ENCODE assay signal across 1 cellular context in genomic region chr11:2901854-2902783, GRCh38.
TF ChIP-seq lines count a peak whose summit lies in the region.

No MANE protein-coding gene starts in this region.

TF ChIP-seq in K562, 482 proteins besides CTCF, POLR2A, EP300 and RAD21 (continued from another document and continues in another):
- TF ChIP-seq, protein P1, sequence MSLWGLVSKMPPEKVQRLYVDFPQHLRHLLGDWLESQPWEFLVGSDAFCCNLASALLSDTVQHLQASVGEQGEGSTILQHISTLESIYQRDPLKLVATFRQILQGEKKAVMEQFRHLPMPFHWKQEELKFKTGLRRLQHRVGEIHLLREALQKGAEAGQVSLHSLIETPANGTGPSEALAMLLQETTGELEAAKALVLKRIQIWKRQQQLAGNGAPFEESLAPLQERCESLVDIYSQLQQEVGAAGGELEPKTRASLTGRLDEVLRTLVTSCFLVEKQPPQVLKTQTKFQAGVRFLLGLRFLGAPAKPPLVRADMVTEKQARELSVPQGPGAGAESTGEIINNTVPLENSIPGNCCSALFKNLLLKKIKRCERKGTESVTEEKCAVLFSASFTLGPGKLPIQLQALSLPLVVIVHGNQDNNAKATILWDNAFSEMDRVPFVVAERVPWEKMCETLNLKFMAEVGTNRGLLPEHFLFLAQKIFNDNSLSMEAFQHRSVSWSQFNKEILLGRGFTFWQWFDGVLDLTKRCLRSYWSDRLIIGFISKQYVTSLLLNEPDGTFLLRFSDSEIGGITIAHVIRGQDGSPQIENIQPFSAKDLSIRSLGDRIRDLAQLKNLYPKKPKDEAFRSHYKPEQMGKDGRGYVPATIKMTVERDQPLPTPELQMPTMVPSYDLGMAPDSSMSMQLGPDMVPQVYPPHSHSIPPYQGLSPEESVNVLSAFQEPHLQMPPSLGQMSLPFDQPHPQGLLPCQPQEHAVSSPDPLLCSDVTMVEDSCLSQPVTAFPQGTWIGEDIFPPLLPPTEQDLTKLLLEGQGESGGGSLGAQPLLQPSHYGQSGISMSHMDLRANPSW (CRISPR knock-in tag; IDR thresholded peaks at IDR 0.05) = 0 out of 2 replicates have a peak, but pooled peaks have one; percentile 59
- TF ChIP-seq ZC3H11A (IDR thresholded peaks at IDR 0.05; ENCODE audit: low read depth, low read length) (no peak), SPI1 (IDR thresholded peaks at IDR 0.05; ENCODE audit: borderline replicate concordance, low read depth, low read length) (peak; percentile 90), NEUROD1 (IDR thresholded peaks at IDR 0.05; ENCODE audit: borderline replicate concordance, low read depth, low read length, partially characterized antibody) (peak; percentile 13), ETV5 (CRISPR knock-in tag; IDR thresholded peaks at IDR 0.05; ENCODE audit: low read depth) (peak; percentile 64), ZNF146 (CRISPR knock-in tag; IDR thresholded peaks at IDR 0.05; ENCODE audit: unreplicated experiment) (peak; percentile 4), HMGN3 (IDR thresholded peaks at IDR 0.05; ENCODE audit: borderline replicate concordance, extremely low read depth, insufficient read length, low read depth, low read length) (peak; percentile 51), KDM5B (IDR thresholded peaks at IDR 0.05; ENCODE audit: insufficient replicate concordance, low read depth, low read length) (peak; percentile 32), FOXA3 (CRISPR knock-in tag; conservative IDR thresholded peaks at IDR 0.05 in 1 of 2, IDR thresholded peaks at IDR 0.05 in 1 of 2) (0 out of 4 replicates have a peak, but pooled peaks of 1 of the 2 experiments have one; percentile 67), ATF4 (CRISPR knock-in tag; IDR thresholded peaks at IDR 0.05) (no peak), FOXM1 (IDR thresholded peaks at IDR 0.05; ENCODE audit: low read depth) (no peak), FOXM1 (CRISPR knock-in tag; IDR thresholded peaks at IDR 0.05; ENCODE audit: low read depth) (peak; percentile 72; the same call in 1 of the 2 replicates), EP400 (IDR thresholded peaks at IDR 0.05) (peak; percentile 81; the same call in 1 of the 2 replicates), SIN3A (IDR thresholded peaks at IDR 0.05; ENCODE audit: borderline replicate concordance in 2 of 2, control insufficient read depth in 1 of 2, low read depth in 2 of 2, low read length in 2 of 2) (0 out of 4 replicates have a peak, but pooled peaks of 1 of the 2 experiments have one; percentile 38), AFF4 (CRISPR knock-in tag; IDR thresholded peaks at IDR 0.05) (peak; percentile 85), NR1H2 (CRISPR knock-in tag; IDR thresholded peaks at IDR 0.05) (peak; percentile 37; the same call in 1 of the 2 replicates), CREB1 (IDR thresholded peaks at IDR 0.05) (0 out of 2 replicates have a peak, but pooled peaks have one; percentile 8), CREB1 (CRISPR knock-in tag; IDR thresholded peaks at IDR 0.05) (peak; percentile 58; the same call in 1 of the 2 replicates), CXXC5 (CRISPR knock-in tag; IDR thresholded peaks at IDR 0.05) (0 out of 2 replicates have a peak, but pooled peaks have one; percentile 34), FOXK2 (conservative IDR thresholded peaks at IDR 0.05 in 1 of 2, IDR thresholded peaks at IDR 0.05 in 1 of 2; ENCODE audit: low read depth in 2 of 2) (0 out of 4 replicates have a peak, but pooled peaks of 1 of the 2 experiments have one; percentile 24), MYNN (IDR thresholded peaks at IDR 0.05) (peak; percentile 50), MYNN (CRISPR knock-in tag; IDR thresholded peaks at IDR 0.05) (no peak), CHD4 (IDR thresholded peaks at IDR 0.05; ENCODE audit: insufficient read depth, insufficient replicate concordance, low read depth, low read length, poor library complexity, severe bottlenecking) (no peak), ETV6 (IDR thresholded peaks at IDR 0.05; ENCODE audit: borderline replicate concordance in 1 of 2, low read depth in 2 of 2, low read length in 1 of 2) (peak in 1 of 2 experiments; percentile 37; a peak in 1 of 4 replicates), ETV6 (CRISPR knock-in tag; IDR thresholded peaks at IDR 0.05; ENCODE audit: borderline replicate concordance) (no peak), KLF16 (IDR thresholded peaks at IDR 0.05) (peak; percentile 72; the same call in 1 of the 2 replicates), KLF6 (CRISPR knock-in tag; IDR thresholded peaks at IDR 0.05; ENCODE audit: borderline replicate concordance) (no peak), HES1 (IDR thresholded peaks at IDR 0.05; ENCODE audit: low read depth) (no peak), CREBBP (IDR thresholded peaks at IDR 0.05; ENCODE audit: low read depth, low read length) (no peak), ERF (CRISPR knock-in tag; IDR thresholded peaks at IDR 0.05) (0 out of 2 replicates have a peak, but pooled peaks have one; percentile 34), ZNF316 (IDR thresholded peaks at IDR 0.05) (peak; percentile 65), TEAD1 (CRISPR knock-in tag; IDR thresholded peaks at IDR 0.05) (0 out of 4 replicates have a peak, but pooled peaks of 1 of the 2 experiments have one; percentile 27), CREM (IDR thresholded peaks at IDR 0.05; ENCODE audit: low read depth) (peak; percentile 53), NUFIP1 (IDR thresholded peaks at IDR 0.05; ENCODE audit: partially characterized antibody) (no peak)
- TF ChIP-seq, protein P2, sequence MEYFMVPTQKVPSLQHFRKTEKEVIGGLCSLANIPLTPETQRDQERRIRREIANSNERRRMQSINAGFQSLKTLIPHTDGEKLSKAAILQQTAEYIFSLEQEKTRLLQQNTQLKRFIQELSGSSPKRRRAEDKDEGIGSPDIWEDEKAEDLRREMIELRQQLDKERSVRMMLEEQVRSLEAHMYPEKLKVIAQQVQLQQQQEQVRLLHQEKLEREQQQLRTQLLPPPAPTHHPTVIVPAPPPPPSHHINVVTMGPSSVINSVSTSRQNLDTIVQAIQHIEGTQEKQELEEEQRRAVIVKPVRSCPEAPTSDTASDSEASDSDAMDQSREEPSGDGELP (CRISPR knock-in tag; IDR thresholded peaks at IDR 0.05; ENCODE audit: borderline replicate concordance) = peak; percentile 94
- TF ChIP-seq, protein P3, sequence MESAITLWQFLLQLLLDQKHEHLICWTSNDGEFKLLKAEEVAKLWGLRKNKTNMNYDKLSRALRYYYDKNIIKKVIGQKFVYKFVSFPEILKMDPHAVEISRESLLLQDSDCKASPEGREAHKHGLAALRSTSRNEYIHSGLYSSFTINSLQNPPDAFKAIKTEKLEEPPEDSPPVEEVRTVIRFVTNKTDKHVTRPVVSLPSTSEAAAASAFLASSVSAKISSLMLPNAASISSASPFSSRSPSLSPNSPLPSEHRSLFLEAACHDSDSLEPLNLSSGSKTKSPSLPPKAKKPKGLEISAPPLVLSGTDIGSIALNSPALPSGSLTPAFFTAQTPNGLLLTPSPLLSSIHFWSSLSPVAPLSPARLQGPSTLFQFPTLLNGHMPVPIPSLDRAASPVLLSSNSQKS (CRISPR knock-in tag; IDR thresholded peaks at IDR 0.05) = no peak
- TF ChIP-seq, protein P4, sequence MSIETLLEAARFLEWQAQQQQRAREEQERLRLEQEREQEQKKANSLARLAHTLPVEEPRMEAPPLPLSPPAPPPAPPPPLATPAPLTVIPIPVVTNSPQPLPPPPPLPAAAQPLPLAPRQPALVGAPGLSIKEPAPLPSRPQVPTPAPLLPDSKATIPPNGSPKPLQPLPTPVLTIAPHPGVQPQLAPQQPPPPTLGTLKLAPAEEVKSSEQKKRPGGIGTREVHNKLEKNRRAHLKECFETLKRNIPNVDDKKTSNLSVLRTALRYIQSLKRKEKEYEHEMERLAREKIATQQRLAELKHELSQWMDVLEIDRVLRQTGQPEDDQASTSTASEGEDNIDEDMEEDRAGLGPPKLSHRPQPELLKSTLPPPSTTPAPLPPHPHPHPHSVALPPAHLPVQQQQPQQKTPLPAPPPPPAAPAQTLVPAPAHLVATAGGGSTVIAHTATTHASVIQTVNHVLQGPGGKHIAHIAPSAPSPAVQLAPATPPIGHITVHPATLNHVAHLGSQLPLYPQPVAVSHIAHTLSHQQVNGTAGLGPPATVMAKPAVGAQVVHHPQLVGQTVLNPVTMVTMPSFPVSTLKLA (conservative IDR thresholded peaks at IDR 0.05) = peak in 1 of 2 experiments; percentile 65; a peak in 2 of 4 replicates
- TF ChIP-seq, protein P5, sequence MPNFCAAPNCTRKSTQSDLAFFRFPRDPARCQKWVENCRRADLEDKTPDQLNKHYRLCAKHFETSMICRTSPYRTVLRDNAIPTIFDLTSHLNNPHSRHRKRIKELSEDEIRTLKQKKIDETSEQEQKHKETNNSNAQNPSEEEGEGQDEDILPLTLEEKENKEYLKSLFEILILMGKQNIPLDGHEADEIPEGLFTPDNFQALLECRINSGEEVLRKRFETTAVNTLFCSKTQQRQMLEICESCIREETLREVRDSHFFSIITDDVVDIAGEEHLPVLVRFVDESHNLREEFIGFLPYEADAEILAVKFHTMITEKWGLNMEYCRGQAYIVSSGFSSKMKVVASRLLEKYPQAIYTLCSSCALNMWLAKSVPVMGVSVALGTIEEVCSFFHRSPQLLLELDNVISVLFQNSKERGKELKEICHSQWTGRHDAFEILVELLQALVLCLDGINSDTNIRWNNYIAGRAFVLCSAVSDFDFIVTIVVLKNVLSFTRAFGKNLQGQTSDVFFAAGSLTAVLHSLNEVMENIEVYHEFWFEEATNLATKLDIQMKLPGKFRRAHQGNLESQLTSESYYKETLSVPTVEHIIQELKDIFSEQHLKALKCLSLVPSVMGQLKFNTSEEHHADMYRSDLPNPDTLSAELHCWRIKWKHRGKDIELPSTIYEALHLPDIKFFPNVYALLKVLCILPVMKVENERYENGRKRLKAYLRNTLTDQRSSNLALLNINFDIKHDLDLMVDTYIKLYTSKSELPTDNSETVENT (CRISPR knock-in tag; IDR thresholded peaks at IDR 0.05) = peak; percentile 57; the same call in 1 of the 2 replicates
- TF ChIP-seq, protein P6, sequence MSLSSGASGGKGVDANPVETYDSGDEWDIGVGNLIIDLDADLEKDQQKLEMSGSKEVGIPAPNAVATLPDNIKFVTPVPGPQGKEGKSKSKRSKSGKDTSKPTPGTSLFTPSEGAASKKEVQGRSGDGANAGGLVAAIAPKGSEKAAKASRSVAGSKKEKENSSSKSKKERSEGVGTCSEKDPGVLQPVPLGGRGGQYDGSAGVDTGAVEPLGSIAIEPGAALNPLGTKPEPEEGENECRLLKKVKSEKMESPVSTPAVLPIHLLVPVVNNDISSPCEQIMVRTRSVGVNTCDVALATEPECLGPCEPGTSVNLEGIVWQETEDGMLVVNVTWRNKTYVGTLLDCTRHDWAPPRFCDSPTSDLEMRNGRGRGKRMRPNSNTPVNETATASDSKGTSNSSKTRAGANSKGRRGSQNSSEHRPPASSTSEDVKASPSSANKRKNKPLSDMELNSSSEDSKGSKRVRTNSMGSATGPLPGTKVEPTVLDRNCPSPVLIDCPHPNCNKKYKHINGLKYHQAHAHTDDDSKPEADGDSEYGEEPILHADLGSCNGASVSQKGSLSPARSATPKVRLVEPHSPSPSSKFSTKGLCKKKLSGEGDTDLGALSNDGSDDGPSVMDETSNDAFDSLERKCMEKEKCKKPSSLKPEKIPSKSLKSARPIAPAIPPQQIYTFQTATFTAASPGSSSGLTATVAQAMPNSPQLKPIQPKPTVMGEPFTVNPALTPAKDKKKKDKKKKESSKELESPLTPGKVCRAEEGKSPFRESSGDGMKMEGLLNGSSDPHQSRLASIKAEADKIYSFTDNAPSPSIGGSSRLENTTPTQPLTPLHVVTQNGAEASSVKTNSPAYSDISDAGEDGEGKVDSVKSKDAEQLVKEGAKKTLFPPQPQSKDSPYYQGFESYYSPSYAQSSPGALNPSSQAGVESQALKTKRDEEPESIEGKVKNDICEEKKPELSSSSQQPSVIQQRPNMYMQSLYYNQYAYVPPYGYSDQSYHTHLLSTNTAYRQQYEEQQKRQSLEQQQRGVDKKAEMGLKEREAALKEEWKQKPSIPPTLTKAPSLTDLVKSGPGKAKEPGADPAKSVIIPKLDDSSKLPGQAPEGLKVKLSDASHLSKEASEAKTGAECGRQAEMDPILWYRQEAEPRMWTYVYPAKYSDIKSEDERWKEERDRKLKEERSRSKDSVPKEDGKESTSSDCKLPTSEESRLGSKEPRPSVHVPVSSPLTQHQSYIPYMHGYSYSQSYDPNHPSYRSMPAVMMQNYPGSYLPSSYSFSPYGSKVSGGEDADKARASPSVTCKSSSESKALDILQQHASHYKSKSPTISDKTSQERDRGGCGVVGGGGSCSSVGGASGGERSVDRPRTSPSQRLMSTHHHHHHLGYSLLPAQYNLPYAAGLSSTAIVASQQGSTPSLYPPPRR (CRISPR knock-in tag; IDR thresholded peaks at IDR 0.05; ENCODE audit: borderline replicate concordance) = no peak
